In genomic region chr19:43687660-43687997, GRCh38 we compare ENCODE assay signal across 1 cellular context.
TF ChIP-seq lines count a peak whose summit lies in the region.

No MANE protein-coding gene starts in this region.

TF ChIP-seq in SK-N-SH treated with all-trans-retinoic acid at 6 μM for 48 hours, 23 proteins besides CTCF, POLR2A, EP300 and RAD21 (continued from another document):
- TF ChIP-seq, protein P1, sequence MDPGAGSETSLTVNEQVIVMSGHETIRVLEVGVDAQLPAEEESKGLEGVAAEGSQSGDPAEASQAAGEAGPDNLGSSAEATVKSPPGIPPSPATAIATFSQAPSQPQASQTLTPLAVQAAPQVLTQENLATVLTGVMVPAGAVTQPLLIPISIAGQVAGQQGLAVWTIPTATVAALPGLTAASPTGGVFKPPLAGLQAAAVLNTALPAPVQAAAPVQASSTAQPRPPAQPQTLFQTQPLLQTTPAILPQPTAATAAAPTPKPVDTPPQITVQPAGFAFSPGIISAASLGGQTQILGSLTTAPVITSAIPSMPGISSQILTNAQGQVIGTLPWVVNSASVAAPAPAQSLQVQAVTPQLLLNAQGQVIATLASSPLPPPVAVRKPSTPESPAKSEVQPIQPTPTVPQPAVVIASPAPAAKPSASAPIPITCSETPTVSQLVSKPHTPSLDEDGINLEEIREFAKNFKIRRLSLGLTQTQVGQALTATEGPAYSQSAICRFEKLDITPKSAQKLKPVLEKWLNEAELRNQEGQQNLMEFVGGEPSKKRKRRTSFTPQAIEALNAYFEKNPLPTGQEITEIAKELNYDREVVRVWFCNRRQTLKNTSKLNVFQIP (CRISPR knock-in tag; IDR thresholded peaks at IDR 0.05; ENCODE audit: borderline replicate concordance, low read depth) = no peak
- no peak for TF ChIP-seq OSR1 (CRISPR knock-in tag; IDR thresholded peaks at IDR 0.05)
